5 cellular contexts compared by ENCODE assay signal in genomic region chr9:123815856-123816255, GRCh38.
DNase-seq lines count a peak whose midpoint lies in the region; FAIRE-seq and TF ChIP-seq lines count a peak whose summit lies in the region.
"Not testable (repeated sequence)": the region's sequence is repeated elsewhere in the genome, so short reads cannot be mapped to it uniquely, and the experiment has no call there.

No MANE protein-coding gene starts in this region.

- H3K27me3 ChIP-seq in GM23248 (replicated peaks; ENCODE audit: insufficient read depth); adrenal gland; spleen (replicated peaks in 1 of 7): not testable (repeated sequence)

- H3K4me3 ChIP-seq in GM23248, adrenal gland: not testable (repeated sequence)
- H3K4me3 ChIP-seq in spleen: peak overlapping the region in 5 of 8 donors; percentile 4 to 47 (median 9)

- TF ChIP-seq POLR2A in H54 (IDR thresholded peaks at IDR 0.05; ENCODE audit: low read depth, low read length); adrenal gland (IDR thresholded peaks at IDR 0.05); spleen (IDR thresholded peaks at IDR 0.05): not testable (repeated sequence)

- not testable (repeated sequence) for H3K4me2 ChIP-seq in GM23248 (ENCODE audit: unreplicated experiment)

- intact Hi-C loops in adrenal gland (cut with DNase I); spleen (cut with DNase I; ENCODE audit: low total_unique reads): not testable (repeated sequence)

- peak; percentile 23 for FAIRE-seq in H54 (lab: Jason Lieb, UNC)

- in situ Hi-C loops in GM23248 (cut with MboI): not testable (repeated sequence)

- not testable (repeated sequence) for H2AFZ ChIP-seq in GM23248

- not testable (repeated sequence) for H3K9me3 ChIP-seq in GM23248 (ENCODE audit: low read depth); adrenal gland (replicated peaks in 1 of 3); spleen

- DNase-seq in GM23248: peak; percentile 5
- DNase-seq in H54 (ENCODE audit: insufficient read length, low spot score); spleen: not testable (repeated sequence)
- peak; percentile 45 for DNase-seq in NCI-H69 (lab: John Stamatoyannopoulos, UW)
- DNase-seq in adrenal gland: peak in 6 of 7 donors; percentile 23 to 57 (median 38)

- H3K79me2 ChIP-seq in GM23248 (ENCODE audit: insufficient read depth): not testable (repeated sequence)

- not testable (repeated sequence) for H3K36me3 ChIP-seq in GM23248 (ENCODE audit: low read depth); adrenal gland (replicated peaks in 1 of 2); spleen

- H3K27ac ChIP-seq in GM23248, adrenal gland: not testable (repeated sequence)
- H3K27ac ChIP-seq in spleen: peak overlapping the region in 7 of 8 donors; percentile 44 to 73 (median 69)

- not testable (repeated sequence) for H3F3A ChIP-seq in GM23248 (ENCODE audit: insufficient read depth)

- H4K20me1 ChIP-seq in GM23248 (ENCODE audit: insufficient read depth): not testable (repeated sequence)

- TF ChIP-seq CTCF in adrenal gland (IDR thresholded peaks at IDR 0.05); spleen (IDR thresholded peaks at IDR 0.05 in 8 of 11, conservative IDR thresholded peaks at IDR 0.05 in 3 of 11): not testable (repeated sequence)

- 98 to 100% methylated on average over 5 of the region's 5 CpGs for WGBS in GM23248 (ENCODE audit: low coverage in 1 of 2, low lambda C conversion rate in 2 of 2, missing lambda C conversion rate in 2 of 2), 2 experiments
- 73 to 74% (median 73%) methylated on average over 5 of the region's 5 CpGs for WGBS in adrenal gland, 4 donors
- WGBS in spleen, 5 donors: 74 to 85% (median 80%) methylated on average over 5 of the region's 5 CpGs

- not testable (repeated sequence) for H3K9ac ChIP-seq in GM23248

- H3K9me2 ChIP-seq in GM23248 (ENCODE audit: insufficient read depth): not testable (repeated sequence)

- H3K4me1 ChIP-seq in GM23248 (ENCODE audit: insufficient read depth): not testable (repeated sequence)
- H3K4me1 ChIP-seq in adrenal gland (replicated peaks in 1 of 2): peaks cover 5 to 14% of the 10 kb centered on the region in 2 donors
- H3K4me1 ChIP-seq in spleen: peaks cover 0 to 21% (median 5%) of the 10 kb centered on the region in 6 donors
